18 cellular contexts compared by ENCODE assay signal in the genomic region with DNA sequence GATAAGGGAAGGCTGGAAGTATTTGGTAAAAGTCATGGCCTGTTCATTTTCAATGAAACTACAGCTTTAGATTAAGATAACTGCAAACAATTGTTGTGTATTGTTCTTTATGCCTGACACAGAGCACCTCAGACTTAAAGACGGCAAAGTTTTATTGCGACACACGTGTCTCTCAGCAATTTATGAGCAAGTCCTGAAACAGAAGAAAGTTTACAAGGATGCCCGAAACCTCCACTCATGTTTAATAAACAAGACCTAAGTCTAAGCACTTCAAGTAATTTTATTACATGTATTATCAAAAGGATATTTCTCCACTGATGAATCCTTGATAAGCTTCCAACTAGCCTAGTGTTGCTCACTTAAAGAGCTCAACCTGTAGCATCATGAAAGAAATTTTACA. TPM values are rescaled to one million over a fixed set of nuclear protein-coding genes. Genes with fewer than 3 reads are reported as not detected.
A peak's percentile ranks its signal among the peaks of the same experiment; 100 is the strongest.
DNase-seq lines count a peak whose midpoint lies in the region; ATAC-seq, FAIRE-seq and TF ChIP-seq lines count a peak whose summit lies in the region.
"Had no signal": no experiment of that assay in that cellular context is flagged by ENCODE, and none has a peak within 500 bp of the region (broad histone marks: within the 10 kb centered on the region; RNA-seq: fewer than 3 reads in every experiment).

No MANE protein-coding gene starts in this region.

- H3K4ac ChIP-seq in IMR-90 (ENCODE audit: low read depth, low read length), result no peak overlapping the region

- H3K4me2 ChIP-seq in IMR-90 (ENCODE audit: low read depth, low read length), result no peak overlapping the region

- H2AK9ac ChIP-seq in IMR-90 (replicated peaks; ENCODE audit: low read depth, low read length, poor library complexity), result no peak overlapping the region

- POLR2A ChIA-PET in IMR-90 (lab: Charles Lee; ENCODE audit: unreplicated experiment), result no interaction called here

- H3K79me1 ChIP-seq in IMR-90 (ENCODE audit: low read depth in 1 of 2, low read length in 2 of 2), result peaks cover 17 to 48% of the 10 kb centered on the region in 2 experiments

- FAIRE-seq in pancreas (lab: Jason Lieb, UNC), result no peak

- H3K18ac ChIP-seq in IMR-90 (ENCODE audit: low read depth, low read length), result no peak overlapping the region

- H3K36me3 ChIP-seq in IMR-90 (ENCODE audit: control insufficient read depth, insufficient read depth, low read length) (peaks cover 18% of the 10 kb centered on the region), pancreas (peaks cover 0 to 13% (median 10%) of the 10 kb centered on the region in 3 donors), brain microvascular endothelial cell (replicated peaks) (peaks cover 36% of the 10 kb centered on the region)

- in situ Hi-C loops in IMR-90 (cut with MboI; ENCODE audit: low sequenced_read_pairs), result no loop called here
- in situ Hi-C loops in brain microvascular endothelial cell (cut with HindIII; ENCODE audit: low pct_ligation_motif_present, low sequenced_read_pairs), result no loop called here

- H4K5ac ChIP-seq in IMR-90 (ENCODE audit: low read depth, low read length), result no peak overlapping the region

- DNase-seq in EH (ENCODE audit: low read depth) (peak; percentile 47), IMR-90 (peak; percentile 50), amniotic epithelial cell (ENCODE audit: low read depth) (peak; percentile 83), fibroblast of villous mesenchyme (ENCODE audit: low read depth) (peak; percentile 91), T-helper 9 cell (no peak), pancreas (no peak), brain microvascular endothelial cell (no peak)
- DNase-seq: AML-193, Caco-2, DMS53, NCI-H1105, NCI-H1694 treated with DMSO at 0.1 percent for 48 hours, NCI-H2107, NCI-H2227 treated with DMSO at 0.1 percent for 48 hours, NCI-H524 had no signal

- H2BK15ac ChIP-seq in IMR-90 (ENCODE audit: low read depth, low read length), result no peak overlapping the region

- H3K9me1 ChIP-seq in IMR-90 (ENCODE audit: insufficient read depth, low read length), result 0 out of 2 replicates have a peak, but pooled peaks cover 3% of the 10 kb centered on the region

- CTCF ChIA-PET in IMR-90 (lab: Yijun Ruan, JAX), result interaction anchor here (1.2 kb wide), 2 partner anchors 9 to 17 kb away, joined by 4 read pairs; no protein-coding TSS in a partner anchor

- H2AK5ac ChIP-seq in IMR-90 (ENCODE audit: low read depth, low read length), result no peak overlapping the region

- TF ChIP-seq RAD21 in IMR-90 (IDR thresholded peaks at IDR 0.05; ENCODE audit: low read length), result no peak

- ATAC-seq in IMR-90 (ENCODE audit: low read depth) (peak; percentile 72), pancreas (no peak), HG03354 (IDR thresholded peaks at IDR 0.05; ENCODE audit: poor library complexity, severe bottlenecking, unreplicated experiment) (no peak)
- ATAC-seq: HCT116, Panc1 had no signal

- H3K27me3 ChIP-seq in IMR-90 (ENCODE audit: control insufficient read depth, insufficient read depth, low read length) (no peaks in the 10 kb centered on the region), pancreas (no peaks in the 10 kb centered on the region), brain microvascular endothelial cell (replicated peaks) (no peaks in the 10 kb centered on the region)

- no peak for TF ChIP-seq POLR2A in IMR-90 (IDR thresholded peaks at IDR 0.05; ENCODE audit: low read depth, low read length)

- H3K27ac ChIP-seq in IMR-90 (ENCODE audit: insufficient read depth, low read length) (no peak overlapping the region), pancreas (no peak overlapping the region), brain microvascular endothelial cell (no peak overlapping the region)

- TF ChIP-seq CTCF in IMR-90 (conservative IDR thresholded peaks at IDR 0.05; ENCODE audit: low read depth, low read length), result no peak
- TF ChIP-seq CTCF in fibroblast of villous mesenchyme (IDR thresholded peaks at IDR 0.05; ENCODE audit: insufficient read depth, low read depth, low read length), result no peak
- no peak for TF ChIP-seq CTCF in pancreas (IDR thresholded peaks at IDR 0.05)
- no peak for TF ChIP-seq CTCF in brain microvascular endothelial cell (IDR thresholded peaks at IDR 0.05; ENCODE audit: low read depth, low read length, missing control alignments)

- no peak overlapping the region for H4K91ac ChIP-seq in IMR-90 (ENCODE audit: insufficient read depth, low read depth, low read length)

- no peak overlapping the region for H4K8ac ChIP-seq in IMR-90 (ENCODE audit: low read depth in 2 of 2, low read length in 2 of 2)

- no peak overlapping the region for H2BK20ac ChIP-seq in IMR-90 (ENCODE audit: low read depth, low read length)

- no peak overlapping the region for H3K56ac ChIP-seq in IMR-90 (ENCODE audit: extremely low read depth, insufficient read depth, low read length)

- H4K20me1 ChIP-seq in IMR-90 (ENCODE audit: insufficient read depth, low read length), result peaks cover 17% of the 10 kb centered on the region

- no peak overlapping the region for H2BK120ac ChIP-seq in IMR-90 (ENCODE audit: low read depth, low read length)

- WGBS in IMR-90 (ENCODE audit: extremely low coverage in 2 of 2, insufficient read length in 1 of 2), 2 experiments, result no CpG with 5 or more reads among the region's 4 CpGs
- WGBS in pancreas, 2 donors, result 95 to 98% methylated on average over 4 of the region's 4 CpGs

- H3K4me3 ChIP-seq in IMR-90 (ENCODE audit: insufficient read depth, low read depth, low read length) (no peak overlapping the region), fibroblast of villous mesenchyme (ENCODE audit: low read depth, low read length) (no peak overlapping the region), pancreas (no peak overlapping the region), brain microvascular endothelial cell (ENCODE audit: low read depth, low read length) (no peak overlapping the region)

- H3K23ac ChIP-seq in IMR-90 (ENCODE audit: low read depth, low read length), result no peak overlapping the region

- no peak overlapping the region for H3K14ac ChIP-seq in IMR-90 (replicated peaks; ENCODE audit: low read depth, low read length)

- no peak overlapping the region for H2AFZ ChIP-seq in IMR-90 (replicated peaks; ENCODE audit: low read length, poor library complexity)

- H2BK5ac ChIP-seq in IMR-90 (ENCODE audit: low read depth, low read length, poor library complexity, severe bottlenecking), result peak overlapping the region; percentile 47

- intact Hi-C loops in IMR-90 (cut with micrococcal nuclease) (no loop called here), pancreas (cut with DNase I) (no loop called here)

- peaks cover 3% of the 10 kb centered on the region; the same call in 1 of the 2 replicates for H3K4me1 ChIP-seq in IMR-90 (ENCODE audit: control insufficient read depth, insufficient read depth, low read length)
- H3K4me1 ChIP-seq in pancreas, result no peaks in the 10 kb centered on the region
- H3K4me1 ChIP-seq: Caco-2 had no signal

- H3K9me3 ChIP-seq in IMR-90 (ENCODE audit: control insufficient read depth, insufficient read depth, low read length) (no peaks in the 10 kb centered on the region), pancreas (no peaks in the 10 kb centered on the region)
- H3K9me3 ChIP-seq: Caco-2 had no signal

- BruUV-seq in IMR-90 (replicated peaks; lab: Mats Ljungman, UMichigan), result no TSS peak

- dilution Hi-C loops in IMR-90 (cut with HindIII; ENCODE audit: low sequenced_read_pairs, unreplicated experiment), result no loop called here

- no peak overlapping the region for H3K9ac ChIP-seq in IMR-90 (ENCODE audit: low read depth, low read length)

TF ChIP-seq in IMR-90, 13 proteins besides CTCF, POLR2A, EP300 and RAD21:
- TF ChIP-seq, protein P1, sequence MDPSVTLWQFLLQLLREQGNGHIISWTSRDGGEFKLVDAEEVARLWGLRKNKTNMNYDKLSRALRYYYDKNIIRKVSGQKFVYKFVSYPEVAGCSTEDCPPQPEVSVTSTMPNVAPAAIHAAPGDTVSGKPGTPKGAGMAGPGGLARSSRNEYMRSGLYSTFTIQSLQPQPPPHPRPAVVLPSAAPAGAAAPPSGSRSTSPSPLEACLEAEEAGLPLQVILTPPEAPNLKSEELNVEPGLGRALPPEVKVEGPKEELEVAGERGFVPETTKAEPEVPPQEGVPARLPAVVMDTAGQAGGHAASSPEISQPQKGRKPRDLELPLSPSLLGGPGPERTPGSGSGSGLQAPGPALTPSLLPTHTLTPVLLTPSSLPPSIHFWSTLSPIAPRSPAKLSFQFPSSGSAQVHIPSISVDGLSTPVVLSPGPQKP (IDR thresholded peaks at IDR 0.05; ENCODE audit: borderline replicate concordance, low read depth, low read length), result no peak
- peak; percentile 95 for TF ChIP-seq CEBPB (IDR thresholded peaks at IDR 0.05; ENCODE audit: low read depth, low read length)

RNA-seq across cellular contexts. Expression of gene DHX15, which starts 51.0 kb away (rescaled TPM):
- total RNA-seq in IMR-90 (2012; rRNA removed) (172 and 240 TPM in 2 replicates), fibroblast of villous mesenchyme (125 and 180 TPM in 2 replicates), pancreas (10 to 100 TPM; 32.8 to 61.8 (median 46.0) TPM)
- polyA plus RNA-seq in IMR-90 (2012; rRNA removed) (79.1 and 97.9 TPM in 2 replicates), pancreas (10 to 100 TPM; 39.0 to 74.6 TPM)
- polyA plus RNA-seq in IMR-90 (2012; cell fraction: cytosol; rRNA removed), result 14.3 and 22.6 TPM in 2 replicates
- 29.8 and 220 TPM in 2 replicates for polyA plus RNA-seq in IMR-90 (2012; cell fraction: nucleus; rRNA removed; ENCODE audit: low replicate concordance)

Comparison
In these comparisons a context has a peak if more than half of its experiments do, and no peak if none do; other contexts are left out.
1. DNase-seq: peak in EH (single experiment), IMR-90 (single experiment), amniotic epithelial cell (single experiment) and fibroblast of villous mesenchyme (single experiment); none in T-helper 9 cell (single experiment), pancreas (0 of 6) and brain microvascular endothelial cell (single experiment).